In the genomic region with DNA sequence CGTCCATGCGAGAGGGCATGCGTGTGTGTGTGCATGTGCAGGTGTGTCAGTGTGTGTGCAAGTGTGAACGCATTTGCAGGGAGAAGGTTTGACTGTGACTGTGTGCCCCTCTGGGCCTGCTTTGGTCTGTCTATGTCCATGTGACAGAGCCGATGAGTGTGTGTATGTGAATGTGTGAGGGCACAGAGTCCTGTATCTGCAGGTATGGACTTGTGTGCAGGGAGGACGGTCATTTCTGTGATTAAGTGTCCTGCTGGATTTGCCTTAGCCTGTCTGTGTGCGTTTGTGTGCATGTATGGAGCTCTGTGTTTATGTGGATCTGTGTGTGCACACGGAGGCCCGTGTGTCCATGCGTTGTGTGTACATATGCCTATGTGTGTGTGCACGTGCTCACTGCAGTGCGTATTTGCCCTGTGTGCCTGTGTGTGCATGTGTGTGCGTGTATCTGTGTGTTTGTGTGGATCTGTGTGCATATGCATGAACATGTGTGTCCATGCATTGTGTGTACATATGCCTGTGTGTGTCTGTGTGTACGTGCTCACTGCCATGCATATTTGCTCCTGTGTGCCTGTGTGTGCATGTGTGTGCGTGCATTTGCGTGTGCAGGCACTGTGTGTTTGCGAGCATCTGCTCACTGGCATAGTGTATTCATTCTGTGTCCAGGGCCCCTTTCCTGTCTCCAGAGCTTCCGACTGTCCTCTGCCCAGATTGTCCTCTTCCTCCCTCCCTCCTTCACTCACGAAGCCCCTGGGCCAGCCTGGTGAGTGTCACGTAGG, we compare ENCODE assay signal across 14 cellular contexts. TPM values are rescaled to one million over a fixed set of nuclear protein-coding genes. Genes with fewer than 3 reads are reported as not detected.
"Had no signal": no experiment of that assay in that cellular context is flagged by ENCODE, and none has a peak within 500 bp of the region (broad histone marks: within the 10 kb centered on the region; RNA-seq: fewer than 3 reads in every experiment).

No MANE protein-coding gene starts in this region.

- H3K4me3 ChIP-seq: esophagus squamous epithelium, left lung, mucosa of descending colon, transverse colon had no signal

- H3K36me3 ChIP-seq: esophagus squamous epithelium, left lung, transverse colon had no signal

- H3K27ac ChIP-seq: esophagus squamous epithelium, left lung, transverse colon had no signal

- H3K9me3 Mint-ChIP-seq: activated B cell treated with CpG ODN at 0.5 μM for 24 hours; activated CD4-positive, alpha-beta T cell treated with anti-CD3 and anti-CD28 coated beads, Interleukin-2, amount 10 ng/mL, durations not matched to agents 7 days and 5 days; naive thymus-derived CD4-positive, alpha-beta T cell had no signal

- ATAC-seq: left lung; mucosa of descending colon; naive thymus-derived CD4-positive, alpha-beta T cell had no signal

- DNase-seq: activated B cell treated with CpG ODN at 0.5 μM for 24 hours; activated CD4-positive, alpha-beta T cell treated with anti-CD3 and anti-CD28 coated beads, Interleukin-2, amount 10 ng/mL, durations not matched to agents 7 days and 5 days; activated naive CD4-positive, alpha-beta T cell; anterior cingulate cortex; esophagus squamous epithelium; hypothalamus; kidney; mucosa of descending colon; naive thymus-derived CD4-positive, alpha-beta T cell; nucleus accumbens; stimulated activated CD4-positive, alpha-beta T cell treated with anti-CD3 and anti-CD28 coated beads, Interleukin-4, amount 100 ng/mL, for 24 hours; stimulated activated naive CD4-positive, alpha-beta T cell treated with Interleukin-2 at 50 U/mL for 16 hours; transverse colon had no signal

- H3K27ac Mint-ChIP-seq: activated B cell treated with CpG ODN at 0.5 μM for 24 hours; activated CD4-positive, alpha-beta T cell treated with anti-CD3 and anti-CD28 coated beads, Interleukin-2, amount 10 ng/mL, durations not matched to agents 7 days and 5 days had no signal

- H3K36me3 Mint-ChIP-seq: naive thymus-derived CD4-positive, alpha-beta T cell had no signal

- H3K9me3 ChIP-seq: esophagus squamous epithelium, left lung, mucosa of descending colon, transverse colon had no signal

- H3K4me3 Mint-ChIP-seq: activated B cell treated with CpG ODN at 0.5 μM for 24 hours; activated CD4-positive, alpha-beta T cell treated with anti-CD3 and anti-CD28 coated beads, Interleukin-2, amount 10 ng/mL, durations not matched to agents 7 days and 5 days; naive thymus-derived CD4-positive, alpha-beta T cell had no signal

RNA-seq across cellular contexts. Expression of a gene that starts 5.6 kb away (rescaled TPM):
- total RNA-seq: activated B cell treated with CpG ODN at 0.5 μM for 24 hours; activated CD4-positive, alpha-beta T cell treated with anti-CD3 and anti-CD28 coated beads, Interleukin-2, amount 10 ng/mL, durations not matched to agents 7 days and 5 days had no signal
- polyA plus RNA-seq: naive thymus-derived CD4-positive, alpha-beta T cell had no signal
